21 cellular contexts compared by ENCODE assay signal in genomic region chr5:179222246-179223017, GRCh38.
DNase-seq lines count a peak whose midpoint lies in the region; ATAC-seq and TF ChIP-seq lines count a peak whose summit lies in the region.
"Had no signal": no experiment of that assay in that cellular context is flagged by ENCODE, and none has a peak within 500 bp of the region (broad histone marks: within the 10 kb centered on the region; RNA-seq: fewer than 3 reads in every experiment).

No MANE protein-coding gene starts in this region.

- H3K4me1 ChIP-seq in lower lobe of right lung: no peaks in the 10 kb centered on the region
- H3K4me1 ChIP-seq in spleen: peaks cover 0 to 29% (median 7%) of the 10 kb centered on the region in 6 donors

- H3K4me3 ChIP-seq in lower lobe of right lung: no peak overlapping the region
- no peak overlapping the region for H3K4me3 ChIP-seq in spleen
- H3K4me3 ChIP-seq: GM23248 had no signal

- H3K36me3 ChIP-seq in lower lobe of right lung: no peaks in the 10 kb centered on the region
- H3K36me3 ChIP-seq in spleen: no peaks in the 10 kb centered on the region

- no peak for TF ChIP-seq POLR2A in spleen (IDR thresholded peaks at IDR 0.05)

- H3K27me3 Mint-ChIP-seq in activated naive CD4-positive, alpha-beta T cell treated with anti-CD3 and anti-CD28 coated beads, Interleukin-2, amount 10 ng/mL, durations not matched to agents 7 days and 5 days: no peaks in the 10 kb centered on the region
- peaks cover 5% of the 10 kb centered on the region for H3K27me3 Mint-ChIP-seq in WTC11 (ENCODE audit: low read depth)
- H3K27me3 Mint-ChIP-seq in activated CD8-positive, alpha-beta T cell treated with anti-CD3 and anti-CD28 coated beads for 36 hours: peaks cover 1% of the 10 kb centered on the region

- ATAC-seq in WTC11 (no peak), lower lobe of right lung (no peak)
- ATAC-seq in activated CD8-positive, alpha-beta T cell treated with anti-CD3 and anti-CD28 coated beads for 36 hours: no peak
- ATAC-seq: HCT116, Panc1 had no signal

- H3K9me3 Mint-ChIP-seq in activated naive CD4-positive, alpha-beta T cell treated with anti-CD3 and anti-CD28 coated beads, Interleukin-2, amount 10 ng/mL, durations not matched to agents 7 days and 5 days: peaks cover 20% of the 10 kb centered on the region
- peaks cover 25% of the 10 kb centered on the region for H3K9me3 Mint-ChIP-seq in WTC11
- peaks cover 10% of the 10 kb centered on the region for H3K9me3 Mint-ChIP-seq in activated CD8-positive, alpha-beta T cell treated with anti-CD3 and anti-CD28 coated beads for 36 hours

- DNase-seq in activated naive CD4-positive, alpha-beta T cell treated with anti-CD3 and anti-CD28 coated beads, Interleukin-2, amount 10 ng/mL, durations not matched to agents 7 days and 5 days: peak; percentile 15
- no peak for DNase-seq in activated naive CD4-positive, alpha-beta T cell (lab: John Stamatoyannopoulos, UW)
- DNase-seq in WTC11 (ENCODE audit: low spot score) (no peak), lower lobe of right lung (peak; percentile 28), spleen (peak; percentile 47), NCI-H524 treated with DMSO at 0.1 percent for 48 hours (lab: John Stamatoyannopoulos, UW) (no peak)
- DNase-seq in activated CD8-positive, alpha-beta T cell treated with anti-CD3 and anti-CD28 coated beads for 36 hours: no peak
- DNase-seq: DMS53, GDM1, GM23248, IMR-90, NCI-H1092 treated with DMSO at 0.1 percent for 48 hours, NCI-H1436 treated with DMSO at 0.1 percent for 48 hours, NCI-H1930, NCI-H2227 treated with DMSO at 0.1 percent for 48 hours, NCI-H510A, NCI-H774 had no signal

- WGBS in spleen, 5 donors: 75 to 87% (median 80%) methylated on average over 7 to 9 of the region's 9 CpGs

- CTCF ChIA-PET in activated naive CD4-positive, alpha-beta T cell treated with anti-CD3 and anti-CD28 coated beads, Interleukin-2, amount 10 ng/mL, durations not matched to agents 7 days and 5 days (lab: Charles Lee): no interaction called here
- CTCF ChIA-PET in WTC11 (lab: Charles Lee): no interaction called here
- CTCF ChIA-PET in activated CD8-positive, alpha-beta T cell treated with anti-CD3 and anti-CD28 coated beads for 36 hours (lab: Charles Lee): no interaction called here

- intact Hi-C loops in lower lobe of right lung (cut with DNase I): no loop called here
- intact Hi-C loops in spleen (cut with DNase I; ENCODE audit: low total_unique reads): no loop called here
- intact Hi-C loops in activated CD8-positive, alpha-beta T cell treated with anti-CD3 and anti-CD28 coated beads for 36 hours (cut with micrococcal nuclease): no loop called here

- TF ChIP-seq CTCF in WTC11 (IDR thresholded peaks at IDR 0.05) (no peak), lower lobe of right lung (IDR thresholded peaks at IDR 0.05) (no peak), spleen (IDR thresholded peaks at IDR 0.05 in 8 of 11, conservative IDR thresholded peaks at IDR 0.05 in 3 of 11) (no peak)
- no peak for TF ChIP-seq CTCF in activated CD8-positive, alpha-beta T cell treated with anti-CD3 and anti-CD28 coated beads for 36 hours (IDR thresholded peaks at IDR 0.05)

- H3K27ac ChIP-seq in lower lobe of right lung (no peak overlapping the region), spleen (no peak overlapping the region)
- H3K27ac ChIP-seq: C4-2B, GM23248, KMS-11 had no signal

- H3K4me3 Mint-ChIP-seq in activated naive CD4-positive, alpha-beta T cell treated with anti-CD3 and anti-CD28 coated beads, Interleukin-2, amount 10 ng/mL, durations not matched to agents 7 days and 5 days: no peak overlapping the region
- no peak overlapping the region for H3K4me3 Mint-ChIP-seq in WTC11
- no peak overlapping the region for H3K4me3 Mint-ChIP-seq in activated CD8-positive, alpha-beta T cell treated with anti-CD3 and anti-CD28 coated beads for 36 hours

- H3K36me3 Mint-ChIP-seq in activated naive CD4-positive, alpha-beta T cell treated with anti-CD3 and anti-CD28 coated beads, Interleukin-2, amount 10 ng/mL, durations not matched to agents 7 days and 5 days: no peaks in the 10 kb centered on the region
- peaks cover 26% of the 10 kb centered on the region for H3K36me3 Mint-ChIP-seq in WTC11
- H3K36me3 Mint-ChIP-seq in activated CD8-positive, alpha-beta T cell treated with anti-CD3 and anti-CD28 coated beads for 36 hours (ENCODE audit: low read depth): no peaks in the 10 kb centered on the region

- peaks cover 6% of the 10 kb centered on the region for H3K9me3 ChIP-seq in lower lobe of right lung
- peaks cover 0 to 19% (median 11%) of the 10 kb centered on the region in 8 donors for H3K9me3 ChIP-seq in spleen

- no peak overlapping the region for H3K27ac Mint-ChIP-seq in activated naive CD4-positive, alpha-beta T cell treated with anti-CD3 and anti-CD28 coated beads, Interleukin-2, amount 10 ng/mL, durations not matched to agents 7 days and 5 days
- H3K27ac Mint-ChIP-seq in WTC11: peak overlapping the region; percentile 68; the same call in 1 of the 2 replicates
- no peak overlapping the region for H3K27ac Mint-ChIP-seq in activated CD8-positive, alpha-beta T cell treated with anti-CD3 and anti-CD28 coated beads for 36 hours

- H3K4me1 Mint-ChIP-seq in activated naive CD4-positive, alpha-beta T cell treated with anti-CD3 and anti-CD28 coated beads, Interleukin-2, amount 10 ng/mL, durations not matched to agents 7 days and 5 days: no peaks in the 10 kb centered on the region
- H3K4me1 Mint-ChIP-seq in WTC11: peaks cover 9% of the 10 kb centered on the region
- no peaks in the 10 kb centered on the region for H3K4me1 Mint-ChIP-seq in activated CD8-positive, alpha-beta T cell treated with anti-CD3 and anti-CD28 coated beads for 36 hours (ENCODE audit: low read depth)

- H3K27me3 ChIP-seq in lower lobe of right lung (ENCODE audit: low read depth) (no peaks in the 10 kb centered on the region), spleen (replicated peaks in 1 of 7) (no peaks in the 10 kb centered on the region)

- POLR2A ChIA-PET in WTC11 (lab: Charles Lee): no interaction called here
- POLR2A ChIA-PET in activated CD8-positive, alpha-beta T cell treated with anti-CD3 and anti-CD28 coated beads for 36 hours (lab: Charles Lee): no interaction called here

TF ChIP-seq in WTC11, 78 proteins besides CTCF, POLR2A, EP300 and RAD21:
- TF ChIP-seq FOXJ3 (CRISPR knock-in tag; IDR thresholded peaks at IDR 0.05; ENCODE audit: borderline replicate concordance) (no peak), ZNF281 (CRISPR knock-in tag; IDR thresholded peaks at IDR 0.05) (no peak), TEAD4 (CRISPR knock-in tag; IDR thresholded peaks at IDR 0.05) (no peak), OVOL2 (CRISPR knock-in tag; IDR thresholded peaks at IDR 0.05; ENCODE audit: borderline replicate concordance) (no peak), ELF4 (CRISPR knock-in tag; IDR thresholded peaks at IDR 0.05; ENCODE audit: low read depth) (no peak)

Comparison
In these comparisons a context has a peak if more than half of its experiments do, and no peak if none do; other contexts are left out.
1. DNase-seq: peak in activated naive CD4-positive, alpha-beta T cell treated with anti-CD3 and anti-CD28 coated beads, Interleukin-2, amount 10 ng/mL, durations not matched to agents 7 days and 5 days (single experiment), lower lobe of right lung (single experiment) and spleen (single experiment); none in activated naive CD4-positive, alpha-beta T cell (0 of 4), WTC11 (single experiment), NCI-H524 treated with DMSO at 0.1 percent for 48 hours (single experiment) and activated CD8-positive, alpha-beta T cell treated with anti-CD3 and anti-CD28 coated beads for 36 hours (single experiment).